ENCODE assay signal across 8 cellular contexts in genomic region chr20:3753098-3753497, GRCh38.
A peak's percentile ranks its signal among the peaks of the same experiment; 100 is the strongest.
DNase-seq lines count a peak whose midpoint lies in the region; ATAC-seq lines count a peak whose summit lies in the region.

No MANE protein-coding gene starts in this region.

- in situ Hi-C loops in T47D (cut with HindIII; ENCODE audit: low pct_unique_long_range_greater_than_20kb, low sequenced_read_pairs): no loop called here

- DNase-seq in NCI-H2171 treated with DMSO at 0.1 percent for 48 hours (lab: John Stamatoyannopoulos, UW): peak; percentile 41
- no peak for DNase-seq in NCI-H2171 (lab: John Stamatoyannopoulos, UW)
- DNase-seq in NAMALWA (ENCODE audit: low spot score): peak; percentile 69
- peak; percentile 47 for DNase-seq in T-helper 9 cell
- DNase-seq in T47D (ENCODE audit: low read depth in 1 of 2, low spot score in 1 of 2): peak; percentile 78 to 88
- DNase-seq in iris pigment epithelial cell (ENCODE audit: low read depth): peak; percentile 75
- DNase-seq in stimulated activated CD4-positive, alpha-beta T cell treated with anti-CD3 and anti-CD28 coated beads, Interleukin-4, amount 100 ng/mL, for 24 hours: peak; percentile 66

- no peak for ATAC-seq in HG03378 (IDR thresholded peaks at IDR 0.05; ENCODE audit: unreplicated experiment)
